Comparison of ENCODE assay signal across 1 cellular context in the genomic region with DNA sequence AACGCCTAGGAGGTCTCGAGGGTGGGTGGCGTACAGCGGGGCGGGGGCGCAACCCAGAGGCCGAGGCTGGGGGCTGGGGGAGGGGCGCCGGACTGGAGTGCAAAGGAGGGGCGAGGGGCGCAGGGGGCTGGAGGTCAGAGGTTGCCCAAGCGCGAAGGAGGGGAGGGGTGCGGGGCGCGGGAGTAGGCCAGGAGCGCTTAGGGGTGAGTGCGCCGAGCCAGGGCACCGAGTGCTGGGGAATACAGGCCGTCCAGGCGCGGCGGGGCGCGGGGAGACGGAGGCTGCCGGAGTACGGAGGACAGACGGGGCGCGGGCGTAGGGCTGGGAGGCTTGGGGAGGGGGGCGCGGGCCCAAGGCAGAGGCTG.
TF ChIP-seq lines count a peak whose summit lies in the region.

No MANE protein-coding gene starts in this region.

TF ChIP-seq in GM23338, 12 proteins besides CTCF, POLR2A, EP300 and RAD21 (continued from another document):
- TF ChIP-seq, protein P1, sequence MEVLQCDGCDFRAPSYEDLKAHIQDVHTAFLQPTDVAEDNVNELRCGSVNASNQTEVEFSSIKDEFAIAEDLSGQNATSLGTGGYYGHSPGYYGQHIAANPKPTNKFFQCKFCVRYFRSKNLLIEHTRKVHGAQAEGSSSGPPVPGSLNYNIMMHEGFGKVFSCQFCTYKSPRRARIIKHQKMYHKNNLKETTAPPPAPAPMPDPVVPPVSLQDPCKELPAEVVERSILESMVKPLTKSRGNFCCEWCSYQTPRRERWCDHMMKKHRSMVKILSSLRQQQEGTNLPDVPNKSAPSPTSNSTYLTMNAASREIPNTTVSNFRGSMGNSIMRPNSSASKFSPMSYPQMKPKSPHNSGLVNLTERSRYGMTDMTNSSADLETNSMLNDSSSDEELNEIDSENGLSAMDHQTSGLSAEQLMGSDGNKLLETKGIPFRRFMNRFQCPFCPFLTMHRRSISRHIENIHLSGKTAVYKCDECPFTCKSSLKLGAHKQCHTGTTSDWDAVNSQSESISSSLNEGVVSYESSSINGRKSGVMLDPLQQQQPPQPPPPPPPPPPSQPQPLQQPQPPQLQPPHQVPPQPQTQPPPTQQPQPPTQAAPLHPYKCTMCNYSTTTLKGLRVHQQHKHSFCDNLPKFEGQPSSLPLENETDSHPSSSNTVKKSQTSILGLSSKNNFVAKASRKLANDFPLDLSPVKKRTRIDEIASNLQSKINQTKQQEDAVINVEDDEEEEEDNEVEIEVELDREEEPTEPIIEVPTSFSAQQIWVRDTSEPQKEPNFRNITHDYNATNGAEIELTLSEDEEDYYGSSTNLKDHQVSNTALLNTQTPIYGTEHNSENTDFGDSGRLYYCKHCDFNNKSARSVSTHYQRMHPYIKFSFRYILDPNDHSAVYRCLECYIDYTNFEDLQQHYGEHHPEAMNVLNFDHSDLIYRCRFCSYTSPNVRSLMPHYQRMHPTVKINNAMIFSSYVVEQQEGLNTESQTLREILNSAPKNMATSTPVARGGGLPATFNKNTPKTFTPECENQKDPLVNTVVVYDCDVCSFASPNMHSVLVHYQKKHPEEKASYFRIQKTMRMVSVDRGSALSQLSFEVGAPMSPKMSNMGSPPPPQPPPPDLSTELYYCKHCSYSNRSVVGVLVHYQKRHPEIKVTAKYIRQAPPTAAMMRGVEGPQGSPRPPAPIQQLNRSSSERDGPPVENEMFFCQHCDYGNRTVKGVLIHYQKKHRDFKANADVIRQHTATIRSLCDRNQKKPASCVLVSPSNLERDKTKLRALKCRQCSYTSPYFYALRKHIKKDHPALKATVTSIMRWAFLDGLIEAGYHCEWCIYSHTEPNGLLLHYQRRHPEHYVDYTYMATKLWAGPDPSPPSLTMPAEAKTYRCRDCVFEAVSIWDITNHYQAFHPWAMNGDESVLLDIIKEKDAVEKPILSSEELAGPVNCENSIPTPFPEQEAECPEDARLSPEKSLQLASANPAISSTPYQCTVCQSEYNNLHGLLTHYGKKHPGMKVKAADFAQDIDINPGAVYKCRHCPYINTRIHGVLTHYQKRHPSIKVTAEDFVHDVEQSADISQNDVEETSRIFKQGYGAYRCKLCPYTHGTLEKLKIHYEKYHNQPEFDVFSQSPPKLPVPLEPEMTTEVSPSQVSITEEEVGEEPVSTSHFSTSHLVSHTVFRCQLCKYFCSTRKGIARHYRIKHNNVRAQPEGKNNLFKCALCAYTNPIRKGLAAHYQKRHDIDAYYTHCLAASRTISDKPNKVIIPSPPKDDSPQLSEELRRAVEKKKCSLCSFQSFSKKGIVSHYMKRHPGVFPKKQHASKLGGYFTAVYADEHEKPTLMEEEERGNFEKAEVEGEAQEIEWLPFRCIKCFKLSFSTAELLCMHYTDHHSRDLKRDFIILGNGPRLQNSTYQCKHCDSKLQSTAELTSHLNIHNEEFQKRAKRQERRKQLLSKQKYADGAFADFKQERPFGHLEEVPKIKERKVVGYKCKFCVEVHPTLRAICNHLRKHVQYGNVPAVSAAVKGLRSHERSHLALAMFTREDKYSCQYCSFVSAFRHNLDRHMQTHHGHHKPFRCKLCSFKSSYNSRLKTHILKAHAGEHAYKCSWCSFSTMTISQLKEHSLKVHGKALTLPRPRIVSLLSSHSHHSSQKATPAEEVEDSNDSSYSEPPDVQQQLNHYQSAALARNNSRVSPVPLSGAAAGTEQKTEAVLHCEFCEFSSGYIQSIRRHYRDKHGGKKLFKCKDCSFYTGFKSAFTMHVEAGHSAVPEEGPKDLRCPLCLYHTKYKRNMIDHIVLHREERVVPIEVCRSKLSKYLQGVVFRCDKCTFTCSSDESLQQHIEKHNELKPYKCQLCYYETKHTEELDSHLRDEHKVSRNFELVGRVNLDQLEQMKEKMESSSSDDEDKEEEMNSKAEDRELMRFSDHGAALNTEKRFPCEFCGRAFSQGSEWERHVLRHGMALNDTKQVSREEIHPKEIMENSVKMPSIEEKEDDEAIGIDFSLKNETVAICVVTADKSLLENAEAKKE (CRISPR knock-in tag; IDR thresholded peaks at IDR 0.05), result no peak
- TF ChIP-seq STAT1 (IDR thresholded peaks at IDR 0.05; ENCODE audit: unreplicated experiment), result no peak
- TF ChIP-seq, protein P2, sequence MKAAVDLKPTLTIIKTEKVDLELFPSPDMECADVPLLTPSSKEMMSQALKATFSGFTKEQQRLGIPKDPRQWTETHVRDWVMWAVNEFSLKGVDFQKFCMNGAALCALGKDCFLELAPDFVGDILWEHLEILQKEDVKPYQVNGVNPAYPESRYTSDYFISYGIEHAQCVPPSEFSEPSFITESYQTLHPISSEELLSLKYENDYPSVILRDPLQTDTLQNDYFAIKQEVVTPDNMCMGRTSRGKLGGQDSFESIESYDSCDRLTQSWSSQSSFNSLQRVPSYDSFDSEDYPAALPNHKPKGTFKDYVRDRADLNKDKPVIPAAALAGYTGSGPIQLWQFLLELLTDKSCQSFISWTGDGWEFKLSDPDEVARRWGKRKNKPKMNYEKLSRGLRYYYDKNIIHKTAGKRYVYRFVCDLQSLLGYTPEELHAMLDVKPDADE (IDR thresholded peaks at IDR 0.05), result no peak
